ENCODE assay signal across 18 cellular contexts in genomic region chr2:74887445-74887951, GRCh38. TPM values are rescaled to one million over a fixed set of nuclear protein-coding genes. Genes with fewer than 3 reads are reported as not detected.
DNase-seq lines count a peak whose midpoint lies in the region; ATAC-seq, FAIRE-seq and TF ChIP-seq lines count a peak whose summit lies in the region.
"Had no signal": no experiment of that assay in that cellular context is flagged by ENCODE, and none has a peak within 500 bp of the region (broad histone marks: within the 10 kb centered on the region; RNA-seq: fewer than 3 reads in every experiment).

No MANE protein-coding gene starts in this region.

- no peaks in the 10 kb centered on the region for H4K20me1 ChIP-seq in astrocyte (ENCODE audit: insufficient read depth, low read length)

- peaks cover 49% of the 10 kb centered on the region for H3K36me3 Mint-ChIP-seq in astrocyte (ENCODE audit: low read depth, unreplicated experiment)

- TF ChIP-seq CTCF in astrocyte (IDR thresholded peaks at IDR 0.05; ENCODE audit: insufficient read depth, low read depth, low read length): no peak
- TF ChIP-seq CTCF in fibroblast of villous mesenchyme (IDR thresholded peaks at IDR 0.05; ENCODE audit: insufficient read depth, low read depth, low read length): no peak

- ATAC-seq in HG03280 (IDR thresholded peaks at IDR 0.05; ENCODE audit: unreplicated experiment) (no peak), HG02840 (IDR thresholded peaks at IDR 0.05; ENCODE audit: low FRiP score, unreplicated experiment) (no peak)

- no peak overlapping the region for H3K9ac ChIP-seq in astrocyte (ENCODE audit: low read length)
- H3K9ac ChIP-seq: BLaER1 treated with 17β-estradiol and CSF1 and Interleukin-3, amounts not matched to agents 10 nM and 100 nM had no signal

- H3K9me3 ChIP-seq in astrocyte (ENCODE audit: insufficient read depth, low read depth, low read length): no peaks in the 10 kb centered on the region

- FAIRE-seq in astrocyte (lab: Jason Lieb, UNC): no peak
- FAIRE-seq: GM12891 had no signal

- no peak overlapping the region for H2AFZ ChIP-seq in ACC112 (ENCODE audit: low read length, unreplicated experiment)
- no peak overlapping the region for H2AFZ ChIP-seq in astrocyte (ENCODE audit: low read depth, low read length)

- peaks cover 23% of the 10 kb centered on the region for H3K4me1 Mint-ChIP-seq in astrocyte (ENCODE audit: low read depth, unreplicated experiment)

- DNase-seq in GOT3 (lab: John Stamatoyannopoulos, UW) (peak; percentile 21), astrocyte (ENCODE audit: low read depth) (peak; percentile 20), fibroblast of villous mesenchyme (ENCODE audit: low read depth) (peak; percentile 80), NCI-H526 treated with DMSO at 0.1 percent for 48 hours (lab: John Stamatoyannopoulos, UW) (no peak), NCI-H1436 (lab: John Stamatoyannopoulos, UW) (no peak)
- DNase-seq: activated naive CD8-positive, alpha-beta T cell treated with anti-CD3 and anti-CD28 coated beads, Interleukin-2, amount 10 ng/mL, durations not matched to agents 7 days and 5 days; DMS79; dorsolateral prefrontal cortex; kidney glomerular epithelial cell; NCI-H2081; stimulated activated CD4-positive, alpha-beta T cell treated with anti-CD3 and anti-CD28 coated beads, Interleukin-2, amount 100 ng/mL, for 24 hours had no signal

- no peaks in the 10 kb centered on the region for H3K79me2 ChIP-seq in ACC112 (ENCODE audit: control insufficient read depth, insufficient read depth, low read length, unreplicated experiment)
- H3K79me2 ChIP-seq in astrocyte (ENCODE audit: insufficient read depth, low read length): no peaks in the 10 kb centered on the region

- H3K4me3 Mint-ChIP-seq in astrocyte (ENCODE audit: unreplicated experiment): no peak overlapping the region
- H3K4me3 Mint-ChIP-seq: activated naive CD8-positive, alpha-beta T cell treated with anti-CD3 and anti-CD28 coated beads, Interleukin-2, amount 10 ng/mL, durations not matched to agents 7 days and 5 days had no signal

- H3K36me3 ChIP-seq in ACC112 (ENCODE audit: insufficient read depth, low read length) (peaks cover 57% of the 10 kb centered on the region), astrocyte (ENCODE audit: insufficient read depth, low read length) (peaks cover 12% of the 10 kb centered on the region)

- H3K27me3 ChIP-seq in ACC112 (ENCODE audit: insufficient read depth, low read length): no peaks in the 10 kb centered on the region
- no peaks in the 10 kb centered on the region for H3K27me3 ChIP-seq in astrocyte (ENCODE audit: insufficient read depth, low read length)
- H3K27me3 ChIP-seq: BLaER1 treated with 17β-estradiol and CSF1 and Interleukin-3, amounts not matched to agents 10 nM and 100 nM; dorsolateral prefrontal cortex had no signal

- H3K4me3 ChIP-seq in ACC112 (ENCODE audit: low read depth, low read length): peak overlapping the region; percentile 12; the same call in 1 of the 2 replicates
- no peak overlapping the region for H3K4me3 ChIP-seq in astrocyte (ENCODE audit: insufficient read depth, low read depth, low read length)
- H3K4me3 ChIP-seq in fibroblast of villous mesenchyme (ENCODE audit: low read depth, low read length): no peak overlapping the region
- H3K4me3 ChIP-seq: BLaER1 treated with 17β-estradiol and CSF1 and Interleukin-3, amounts not matched to agents 10 nM and 100 nM; dorsolateral prefrontal cortex; SK-N-MC had no signal

- H3K9me3 Mint-ChIP-seq in astrocyte (ENCODE audit: unreplicated experiment): peaks cover 1% of the 10 kb centered on the region
- H3K9me3 Mint-ChIP-seq: activated naive CD8-positive, alpha-beta T cell treated with anti-CD3 and anti-CD28 coated beads, Interleukin-2, amount 10 ng/mL, durations not matched to agents 7 days and 5 days had no signal

- H3K27ac ChIP-seq in ACC112 (ENCODE audit: low read depth, low read length): peak overlapping the region; percentile 94
- no peak overlapping the region for H3K27ac ChIP-seq in astrocyte (ENCODE audit: low read depth, low read length)
- H3K27ac ChIP-seq: BLaER1 treated with 17β-estradiol and CSF1 and Interleukin-3, amounts not matched to agents 10 nM and 100 nM; dorsolateral prefrontal cortex; SK-N-MC; VCaP had no signal

- peak overlapping the region; percentile 13 for H3K4me2 ChIP-seq in astrocyte (ENCODE audit: low read length)
- H3K4me2 ChIP-seq: BLaER1 treated with 17β-estradiol and CSF1 and Interleukin-3, amounts not matched to agents 10 nM and 100 nM had no signal

- peaks cover 34% of the 10 kb centered on the region for H3K4me1 ChIP-seq in ACC112 (ENCODE audit: control insufficient read depth, insufficient read depth, low read length, unreplicated experiment)
- H3K4me1 ChIP-seq in astrocyte (ENCODE audit: insufficient read depth, low read length): peaks cover 10% of the 10 kb centered on the region

- H3K27me3 Mint-ChIP-seq in astrocyte (ENCODE audit: low read depth, unreplicated experiment): no peaks in the 10 kb centered on the region
- H3K27me3 Mint-ChIP-seq: activated naive CD8-positive, alpha-beta T cell treated with anti-CD3 and anti-CD28 coated beads, Interleukin-2, amount 10 ng/mL, durations not matched to agents 7 days and 5 days had no signal

- H3K27ac Mint-ChIP-seq in astrocyte (ENCODE audit: unreplicated experiment): peak overlapping the region; percentile 60
- H3K27ac Mint-ChIP-seq: activated naive CD8-positive, alpha-beta T cell treated with anti-CD3 and anti-CD28 coated beads, Interleukin-2, amount 10 ng/mL, durations not matched to agents 7 days and 5 days had no signal

RNA-seq across cellular contexts. Expression of gene HK2, which starts 53.6 kb away (rescaled TPM):
- 46.2 and 46.7 TPM in 2 replicates for total RNA-seq in astrocyte
- 15.1 and 31.2 TPM in 2 replicates for total RNA-seq in fibroblast of villous mesenchyme

Comparison
In these comparisons a context has a peak if more than half of its experiments do, and no peak if none do; other contexts are left out.
1. DNase-seq: peak in GOT3 (single experiment), astrocyte (single experiment) and fibroblast of villous mesenchyme (single experiment); none in NCI-H526 treated with DMSO at 0.1 percent for 48 hours (single experiment) and NCI-H1436 (single experiment).